ENCODE assay signal across 9 cellular contexts in genomic region chr5:110086658-110087388, GRCh38.
A peak's percentile ranks its signal among the peaks of the same experiment; 100 is the strongest.
DNase-seq lines count a peak whose midpoint lies in the region; ATAC-seq and TF ChIP-seq lines count a peak whose summit lies in the region.
"Had no signal": no experiment of that assay in that cellular context is flagged by ENCODE, and none has a peak within 500 bp of the region (broad histone marks: within the 10 kb centered on the region; RNA-seq: fewer than 3 reads in every experiment).

No MANE protein-coding gene starts in this region.

- H3K4me3 ChIP-seq in fibroblast of the aortic adventitia (ENCODE audit: low read depth, low read length), result no peak overlapping the region
- H3K4me3 ChIP-seq: cardiac muscle cell had no signal

- no peak for TF ChIP-seq CTCF in fibroblast of the aortic adventitia (IDR thresholded peaks at IDR 0.05; ENCODE audit: insufficient read depth, low read length)

- peak; percentile 64 for DNase-seq in GOT3 (lab: John Stamatoyannopoulos, UW)
- DNase-seq in activated CD4-positive, alpha-beta T cell treated with anti-CD3 and anti-CD28 coated beads for 4 hours, result peak; percentile 21 to 26
- peak; percentile 20 for DNase-seq in fibroblast of the aortic adventitia (ENCODE audit: low read depth)
- DNase-seq in stimulated activated CD4-positive, alpha-beta T cell treated with anti-CD3 and anti-CD28 coated beads, Interleukin-1b, Interleukin-23, amount 100 ng/mL, for 48 hours, result peak; percentile 81
- DNase-seq in NCI-H2227 treated with DMSO at 0.1 percent for 48 hours (lab: John Stamatoyannopoulos, UW), result no peak
- DNase-seq in effector CD4-positive, alpha-beta T cell, result no peak

- ATAC-seq in HG02970 (IDR thresholded peaks at IDR 0.05; ENCODE audit: low FRiP score, unreplicated experiment) (no peak), GM21576 (IDR thresholded peaks at IDR 0.05; ENCODE audit: unreplicated experiment) (no peak)

Comparison
In these comparisons a context has a peak if more than half of its experiments do, and no peak if none do; other contexts are left out.
1. DNase-seq: peak in GOT3 (single experiment), activated CD4-positive, alpha-beta T cell treated with anti-CD3 and anti-CD28 coated beads for 4 hours (2 of 2), fibroblast of the aortic adventitia (single experiment) and stimulated activated CD4-positive, alpha-beta T cell treated with anti-CD3 and anti-CD28 coated beads, Interleukin-1b, Interleukin-23, amount 100 ng/mL, for 48 hours (single experiment); none in NCI-H2227 treated with DMSO at 0.1 percent for 48 hours (single experiment) and effector CD4-positive, alpha-beta T cell (single experiment).